Comparison of ENCODE assay signal across 8 cellular contexts in genomic region chr1:212791261-212791675, GRCh38. TPM values are rescaled to one million over a fixed set of nuclear protein-coding genes. Genes with fewer than 3 reads are reported as not detected.
DNase-seq lines count a peak whose midpoint lies in the region; ATAC-seq and TF ChIP-seq lines count a peak whose summit lies in the region.

No MANE protein-coding gene starts in this region.

- POLR2A ChIA-PET in CD8-positive, alpha-beta memory T cell (lab: Charles Lee), result interaction anchor here (1.3 kb wide), 1 partner anchor 66 kb away, joined by 5 read pairs; no protein-coding TSS in a partner anchor

- no peak for TF ChIP-seq EP300 in upper lobe of left lung (IDR thresholded peaks at IDR 0.05)

- intact Hi-C loops in posterior vena cava (cut with DNase I), result no loop called here

- H3K9ac ChIP-seq in NT2/D1 (ENCODE audit: insufficient read length, low read depth), result peak overlapping the region; percentile 99

- TF ChIP-seq CTCF in lung (IDR thresholded peaks at IDR 0.05; ENCODE audit: control extremely low read depth, extremely low read depth) (no peak), upper lobe of left lung (IDR thresholded peaks at IDR 0.05) (no peak)

- peaks cover 36 to 64% (median 62%) of the 10 kb centered on the region in 3 donors for H3K4me1 Mint-ChIP-seq in CD8-positive, alpha-beta memory T cell

- peaks cover 29% of the 10 kb centered on the region for H3K4me1 ChIP-seq in CD8-positive, alpha-beta memory T cell (ENCODE audit: insufficient read depth, low read length)
- peaks cover 2% of the 10 kb centered on the region for H3K4me1 ChIP-seq in NT2/D1 (ENCODE audit: insufficient read depth, insufficient read length)
- H3K4me1 ChIP-seq in lung (ENCODE audit: control insufficient read depth in 2 of 2, insufficient read depth in 2 of 2, low read length in 2 of 2), result peaks cover 0 to 1% of the 10 kb centered on the region in 2 donors
- peaks cover 18 to 37% (median 25%) of the 10 kb centered on the region in 4 donors for H3K4me1 ChIP-seq in upper lobe of left lung

- H3K27me3 ChIP-seq in CD8-positive, alpha-beta memory T cell (ENCODE audit: insufficient read depth, low read length, poor library complexity, severe bottlenecking), result no peaks in the 10 kb centered on the region
- no peaks in the 10 kb centered on the region for H3K27me3 ChIP-seq in NT2/D1 (ENCODE audit: insufficient read depth, insufficient read length)
- no peaks in the 10 kb centered on the region for H3K27me3 ChIP-seq in lung (ENCODE audit: control insufficient read depth, insufficient read depth)
- no peaks in the 10 kb centered on the region for H3K27me3 ChIP-seq in upper lobe of left lung

- no peak for DNase-seq in CD8-positive, alpha-beta memory T cell
- DNase-seq in NT2/D1 (ENCODE audit: low read depth, low spot score) (no peak), cerebellum (ENCODE audit: low spot score) (peak; percentile 56), lung (ENCODE audit: low spot score) (no peak), upper lobe of left lung (no peak), posterior vena cava (ENCODE audit: low spot score) (no peak)

- H3K27ac Mint-ChIP-seq in CD8-positive, alpha-beta memory T cell, result peak overlapping the region; percentile 90 to 100 (median 94)

- CTCF ChIA-PET in CD8-positive, alpha-beta memory T cell (lab: Charles Lee), result interaction anchor here (0.7 to 2.2 kb wide), 3 partner anchors 9 to 126 kb away, joined by 3 to 8 read pairs (median 6); no protein-coding TSS in a partner anchor

- H3K27ac ChIP-seq in CD8-positive, alpha-beta memory T cell (ENCODE audit: low read depth, low read length), result peak overlapping the region; percentile 95
- H3K27ac ChIP-seq in lung (ENCODE audit: low read depth in 1 of 2, low read length in 1 of 2), result peak overlapping the region; percentile 89 to 95
- H3K27ac ChIP-seq in upper lobe of left lung, result peak overlapping the region; percentile 88 to 97 (median 92)

- H3K9me3 Mint-ChIP-seq in CD8-positive, alpha-beta memory T cell, result peaks cover 0 to 3% (median 0%) of the 10 kb centered on the region in 5 donors

- TF ChIP-seq POLR2A in upper lobe of left lung (IDR thresholded peaks at IDR 0.05), result no peak

- H3K36me3 Mint-ChIP-seq in CD8-positive, alpha-beta memory T cell, result peaks cover 0 to 30% (median 4%) of the 10 kb centered on the region in 3 donors

- H3K27me3 Mint-ChIP-seq in CD8-positive, alpha-beta memory T cell, result no peaks in the 10 kb centered on the region

- peak overlapping the region; percentile 91 to 99 (median 97) for H3K4me3 Mint-ChIP-seq in CD8-positive, alpha-beta memory T cell

- peak; percentile 42 for ATAC-seq in GM19023 (IDR thresholded peaks at IDR 0.05; ENCODE audit: unreplicated experiment)
- ATAC-seq in HG03135 (IDR thresholded peaks at IDR 0.05; ENCODE audit: unreplicated experiment), result peak; percentile 33
- peak; percentile 56 for ATAC-seq in lung (ENCODE audit: insufficient read depth, low FRiP score)
- ATAC-seq in upper lobe of left lung (ENCODE audit: low FRiP score in 2 of 2), result peak; percentile 80 to 83

- no peaks in the 10 kb centered on the region for H3K36me3 ChIP-seq in CD8-positive, alpha-beta memory T cell (ENCODE audit: insufficient read depth, low read length)
- H3K36me3 ChIP-seq in NT2/D1 (ENCODE audit: insufficient read depth, insufficient read length, low read length) (peaks cover 24% of the 10 kb centered on the region), lung (ENCODE audit: control insufficient read depth in 2 of 2, insufficient read depth in 2 of 2, low read length in 2 of 2) (no peaks in the 10 kb centered on the region), upper lobe of left lung (peaks cover 2 to 10% (median 6%) of the 10 kb centered on the region in 4 donors)

- H3K4me3 ChIP-seq in CD8-positive, alpha-beta memory T cell (ENCODE audit: low read length), result peak overlapping the region; percentile 99
- H3K4me3 ChIP-seq in NT2/D1 (ENCODE audit: insufficient read length, low read depth), result peak overlapping the region; percentile 99
- H3K4me3 ChIP-seq in lung, result peak overlapping the region; percentile 97
- peak overlapping the region; percentile 52 to 97 (median 78) for H3K4me3 ChIP-seq in upper lobe of left lung

- H3K9me3 ChIP-seq in CD8-positive, alpha-beta memory T cell (ENCODE audit: low read length), result no peaks in the 10 kb centered on the region
- no peaks in the 10 kb centered on the region for H3K9me3 ChIP-seq in NT2/D1 (ENCODE audit: insufficient read depth, low read length)
- no peaks in the 10 kb centered on the region for H3K9me3 ChIP-seq in lung (ENCODE audit: control insufficient read depth in 2 of 2, insufficient read depth in 1 of 2, low read length in 1 of 2)
- H3K9me3 ChIP-seq in upper lobe of left lung, result peaks cover 0 to 4% (median 0%) of the 10 kb centered on the region in 4 donors

- 0 to 1% methylated on average over 22 of the region's 22 CpGs for WGBS in lung, 2 donors
- whole genome bisulfite sequencing in upper lobe of left lung, 2 donors, result 1% methylated on average over 5 to 22 of the region's 22 CpGs

RNA-seq across cellular contexts. Expression of gene NSL1, which starts 0.3 kb away (rescaled TPM):
- total RNA-seq in CD8-positive, alpha-beta memory T cell, result 10 to 100 TPM; 39.5 to 42.0 TPM
- 53.2 TPM for polyA plus RNA-seq in CD8-positive, alpha-beta memory T cell
- 54.5 TPM for total RNA-seq in cerebellum
- 10 to 100 TPM; 27.5 to 48.8 TPM for total RNA-seq in lung
- polyA plus RNA-seq in lung, result 10 to 100 TPM in 1 of 2 donors, 1 to 10 TPM in 1; 9.2 to 26.5 TPM
- total RNA-seq in upper lobe of left lung, result 10 to 100 TPM; 26.5 to 44.5 (median 34.1) TPM
- total RNA-seq in posterior vena cava, result 10 to 100 TPM; 29.1 to 33.4 TPM

RNA-seq across cellular contexts. Expression of gene TATDN3, which starts 0.4 kb away (rescaled TPM):
- 10 to 100 TPM; 18.0 to 18.5 TPM for total RNA-seq in CD8-positive, alpha-beta memory T cell
- 17.8 TPM for polyA plus RNA-seq in CD8-positive, alpha-beta memory T cell
- total RNA-seq in cerebellum (20.8 TPM), lung (10 to 100 TPM; 15.1 to 17.8 TPM), upper lobe of left lung (10 to 100 TPM in 5 of 6 donors, 1 to 10 TPM in 1; 7.5 to 14.9 (median 11.7) TPM), posterior vena cava (10 to 100 TPM; 11.4 to 12.2 TPM)
- 10 to 100 TPM; 11.2 to 12.4 TPM for polyA plus RNA-seq in lung

RNA-seq across cellular contexts. Expression of gene SPATA45, which starts 56.2 kb away (rescaled TPM):
- total RNA-seq in CD8-positive, alpha-beta memory T cell, result not detected
- polyA plus RNA-seq in CD8-positive, alpha-beta memory T cell, result not detected
- total RNA-seq in cerebellum (1.9 TPM), lung (not detected), upper lobe of left lung (1 to 10 TPM in 1 of 6 donors, not detected in 5; 2.7 TPM), posterior vena cava (not detected)
- polyA plus RNA-seq in lung, result not detected
